In the genomic region with DNA sequence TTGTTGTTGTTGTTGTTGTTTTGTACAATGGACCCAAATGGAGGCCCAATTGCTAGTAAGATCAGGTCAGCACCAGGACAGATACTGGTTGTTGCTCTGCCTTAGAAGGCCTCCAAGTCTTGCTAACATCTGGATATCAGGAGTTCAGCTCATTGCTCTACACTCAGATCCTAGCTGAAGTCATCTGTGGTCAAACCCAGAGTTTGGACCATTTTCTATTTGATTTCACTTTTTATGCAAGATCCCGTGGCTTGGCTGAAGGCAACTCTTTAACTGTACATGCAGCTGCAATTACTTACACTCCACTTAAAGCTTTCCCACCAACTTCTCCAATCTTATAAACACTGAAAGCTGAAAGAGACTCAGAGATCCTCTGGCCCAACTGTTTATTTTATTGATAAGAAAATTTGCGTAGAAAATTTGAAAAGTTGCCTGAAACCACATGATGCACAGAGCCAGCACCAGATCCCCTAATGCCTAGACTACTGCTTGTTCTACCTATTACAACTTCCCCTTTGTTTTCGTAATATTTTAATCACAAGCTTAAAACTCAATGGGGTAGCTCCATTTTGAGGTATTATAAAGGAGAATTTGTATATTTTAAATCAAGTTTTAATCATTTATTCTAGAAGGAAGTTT, we compare ENCODE assay signal across 1 cellular context.
TF ChIP-seq lines count a peak whose summit lies in the region.

No MANE protein-coding gene starts in this region.

TF ChIP-seq in liver, 16 proteins besides CTCF, POLR2A, EP300 and RAD21:
- TF ChIP-seq JUND (IDR thresholded peaks at IDR 0.05) (no peak), YY1 (IDR thresholded peaks at IDR 0.05) (peak; percentile 28), FOXA1 (IDR thresholded peaks at IDR 0.05) (no peak), GABPA (IDR thresholded peaks at IDR 0.05 in 1 of 2, conservative IDR thresholded peaks at IDR 0.05 in 1 of 2) (peak in 1 of 2 donors; percentile 20), HNF4A (conservative IDR thresholded peaks at IDR 0.05) (peak; percentile 4 to 6), FOXA2 (IDR thresholded peaks at IDR 0.05) (peak; percentile 7), TAF1 (conservative IDR thresholded peaks at IDR 0.05) (no peak), RXRA (IDR thresholded peaks at IDR 0.05) (peak; percentile 21 to 29)
- TF ChIP-seq, protein P1, sequence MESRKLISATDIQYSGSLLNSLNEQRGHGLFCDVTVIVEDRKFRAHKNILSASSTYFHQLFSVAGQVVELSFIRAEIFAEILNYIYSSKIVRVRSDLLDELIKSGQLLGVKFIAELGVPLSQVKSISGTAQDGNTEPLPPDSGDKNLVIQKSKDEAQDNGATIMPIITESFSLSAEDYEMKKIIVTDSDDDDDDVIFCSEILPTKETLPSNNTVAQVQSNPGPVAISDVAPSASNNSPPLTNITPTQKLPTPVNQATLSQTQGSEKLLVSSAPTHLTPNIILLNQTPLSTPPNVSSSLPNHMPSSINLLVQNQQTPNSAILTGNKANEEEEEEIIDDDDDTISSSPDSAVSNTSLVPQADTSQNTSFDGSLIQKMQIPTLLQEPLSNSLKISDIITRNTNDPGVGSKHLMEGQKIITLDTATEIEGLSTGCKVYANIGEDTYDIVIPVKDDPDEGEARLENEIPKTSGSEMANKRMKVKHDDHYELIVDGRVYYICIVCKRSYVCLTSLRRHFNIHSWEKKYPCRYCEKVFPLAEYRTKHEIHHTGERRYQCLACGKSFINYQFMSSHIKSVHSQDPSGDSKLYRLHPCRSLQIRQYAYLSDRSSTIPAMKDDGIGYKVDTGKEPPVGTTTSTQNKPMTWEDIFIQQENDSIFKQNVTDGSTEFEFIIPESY (IDR thresholded peaks at IDR 0.05) = no peak
- TF ChIP-seq, protein P2, sequence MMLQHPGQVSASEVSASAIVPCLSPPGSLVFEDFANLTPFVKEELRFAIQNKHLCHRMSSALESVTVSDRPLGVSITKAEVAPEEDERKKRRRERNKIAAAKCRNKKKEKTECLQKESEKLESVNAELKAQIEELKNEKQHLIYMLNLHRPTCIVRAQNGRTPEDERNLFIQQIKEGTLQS (IDR thresholded peaks at IDR 0.05) = no peak
- TF ChIP-seq, protein P3, sequence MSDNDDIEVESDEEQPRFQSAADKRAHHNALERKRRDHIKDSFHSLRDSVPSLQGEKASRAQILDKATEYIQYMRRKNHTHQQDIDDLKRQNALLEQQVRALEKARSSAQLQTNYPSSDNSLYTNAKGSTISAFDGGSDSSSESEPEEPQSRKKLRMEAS (IDR thresholded peaks at IDR 0.05) = no peak
- TF ChIP-seq, protein P4, sequence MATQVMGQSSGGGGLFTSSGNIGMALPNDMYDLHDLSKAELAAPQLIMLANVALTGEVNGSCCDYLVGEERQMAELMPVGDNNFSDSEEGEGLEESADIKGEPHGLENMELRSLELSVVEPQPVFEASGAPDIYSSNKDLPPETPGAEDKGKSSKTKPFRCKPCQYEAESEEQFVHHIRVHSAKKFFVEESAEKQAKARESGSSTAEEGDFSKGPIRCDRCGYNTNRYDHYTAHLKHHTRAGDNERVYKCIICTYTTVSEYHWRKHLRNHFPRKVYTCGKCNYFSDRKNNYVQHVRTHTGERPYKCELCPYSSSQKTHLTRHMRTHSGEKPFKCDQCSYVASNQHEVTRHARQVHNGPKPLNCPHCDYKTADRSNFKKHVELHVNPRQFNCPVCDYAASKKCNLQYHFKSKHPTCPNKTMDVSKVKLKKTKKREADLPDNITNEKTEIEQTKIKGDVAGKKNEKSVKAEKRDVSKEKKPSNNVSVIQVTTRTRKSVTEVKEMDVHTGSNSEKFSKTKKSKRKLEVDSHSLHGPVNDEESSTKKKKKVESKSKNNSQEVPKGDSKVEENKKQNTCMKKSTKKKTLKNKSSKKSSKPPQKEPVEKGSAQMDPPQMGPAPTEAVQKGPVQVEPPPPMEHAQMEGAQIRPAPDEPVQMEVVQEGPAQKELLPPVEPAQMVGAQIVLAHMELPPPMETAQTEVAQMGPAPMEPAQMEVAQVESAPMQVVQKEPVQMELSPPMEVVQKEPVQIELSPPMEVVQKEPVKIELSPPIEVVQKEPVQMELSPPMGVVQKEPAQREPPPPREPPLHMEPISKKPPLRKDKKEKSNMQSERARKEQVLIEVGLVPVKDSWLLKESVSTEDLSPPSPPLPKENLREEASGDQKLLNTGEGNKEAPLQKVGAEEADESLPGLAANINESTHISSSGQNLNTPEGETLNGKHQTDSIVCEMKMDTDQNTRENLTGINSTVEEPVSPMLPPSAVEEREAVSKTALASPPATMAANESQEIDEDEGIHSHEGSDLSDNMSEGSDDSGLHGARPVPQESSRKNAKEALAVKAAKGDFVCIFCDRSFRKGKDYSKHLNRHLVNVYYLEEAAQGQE (IDR thresholded peaks at IDR 0.05) = no peak
